ENCODE assay signal across 8 cellular contexts in genomic region chr20:50794846-50795634, GRCh38. TPM values are rescaled to one million over a fixed set of nuclear protein-coding genes. Genes with fewer than 3 reads are reported as not detected.
DNase-seq lines count a peak whose midpoint lies in the region; ATAC-seq and TF ChIP-seq lines count a peak whose summit lies in the region.

A gene with protein sequence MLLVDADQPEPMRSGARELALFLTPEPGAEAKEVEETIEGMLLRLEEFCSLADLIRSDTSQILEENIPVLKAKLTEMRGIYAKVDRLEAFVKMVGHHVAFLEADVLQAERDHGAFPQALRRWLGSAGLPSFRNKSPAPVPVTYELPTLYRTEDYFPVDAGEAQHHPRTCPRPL (plus strand): TSS chr20:50795061. CDS start chr20:50795084, 23 bp downstream.

- TF ChIP-seq CTCF in choroid plexus epithelial cell (conservative IDR thresholded peaks at IDR 0.05; ENCODE audit: low read depth, low read length): peak; percentile 53
- TF ChIP-seq CTCF in left lung (IDR thresholded peaks at IDR 0.05): peak; percentile 76 to 81

- no peaks in the 10 kb centered on the region for H3K36me3 ChIP-seq in left lung

- peak within 1 kb of the TSS in 1 of 2 donors; percentile 4 for H3K27ac ChIP-seq in left lung

- intact Hi-C loops in left lung (cut with DNase I): loop anchor here in 1 of 2 donors (10.0 kb wide), 1 partner anchor 130 kb away; no protein-coding TSS in a partner anchor

- peak; percentile 57 for DNase-seq in A172 (ENCODE audit: low spot score)
- DNase-seq in NCI-H2171 (lab: John Stamatoyannopoulos, UW): peak; percentile 76
- DNase-seq in activated CD4-positive, alpha-beta T cell treated with anti-CD3 and anti-CD28 coated beads for 24 hours (ENCODE audit: low read depth in 2 of 2): peak; percentile 76
- DNase-seq in choroid plexus epithelial cell (ENCODE audit: low read depth): peak; percentile 72
- peak; percentile 72 to 93 for DNase-seq in left lung
- peak; percentile 79 to 90 for DNase-seq in stimulated activated CD4-positive, alpha-beta T cell treated with anti-CD3 and anti-CD28 coated beads, Interleukin-2, amount 100 ng/mL, for 48 hours

- H3K27me3 ChIP-seq in left lung: peaks cover 0 to 30% of the 10 kb centered on the region in 2 donors

- H3K4me1 ChIP-seq in left lung: peaks cover 18 to 29% of the 10 kb centered on the region in 2 donors

- TF ChIP-seq POLR2A in GM15510 (IDR thresholded peaks at IDR 0.05; ENCODE audit: borderline replicate concordance, extremely low read depth, insufficient read length): peak; percentile 75

- H3K4me3 ChIP-seq in choroid plexus epithelial cell (ENCODE audit: low read depth, low read length) (peak within 1 kb of the TSS; percentile 79), left lung (peak within 1 kb of the TSS; percentile 66 to 68)

- peak; percentile 38 for ATAC-seq in HG02938 (IDR thresholded peaks at IDR 0.05; ENCODE audit: unreplicated experiment)
- peak; percentile 88 for ATAC-seq in left lung

- H3K9me3 ChIP-seq in left lung: no peaks in the 10 kb centered on the region

RNA-seq across cellular contexts. Expression of the gene that starts here (rescaled TPM):
- total RNA-seq in A172 (2014; rRNA removed; shearing (Covaris generic)): 21.4 and 43.8 TPM in 2 replicates
- 1 to 10 TPM; 2.9 to 4.6 TPM for total RNA-seq in left lung
